In the genomic region with DNA sequence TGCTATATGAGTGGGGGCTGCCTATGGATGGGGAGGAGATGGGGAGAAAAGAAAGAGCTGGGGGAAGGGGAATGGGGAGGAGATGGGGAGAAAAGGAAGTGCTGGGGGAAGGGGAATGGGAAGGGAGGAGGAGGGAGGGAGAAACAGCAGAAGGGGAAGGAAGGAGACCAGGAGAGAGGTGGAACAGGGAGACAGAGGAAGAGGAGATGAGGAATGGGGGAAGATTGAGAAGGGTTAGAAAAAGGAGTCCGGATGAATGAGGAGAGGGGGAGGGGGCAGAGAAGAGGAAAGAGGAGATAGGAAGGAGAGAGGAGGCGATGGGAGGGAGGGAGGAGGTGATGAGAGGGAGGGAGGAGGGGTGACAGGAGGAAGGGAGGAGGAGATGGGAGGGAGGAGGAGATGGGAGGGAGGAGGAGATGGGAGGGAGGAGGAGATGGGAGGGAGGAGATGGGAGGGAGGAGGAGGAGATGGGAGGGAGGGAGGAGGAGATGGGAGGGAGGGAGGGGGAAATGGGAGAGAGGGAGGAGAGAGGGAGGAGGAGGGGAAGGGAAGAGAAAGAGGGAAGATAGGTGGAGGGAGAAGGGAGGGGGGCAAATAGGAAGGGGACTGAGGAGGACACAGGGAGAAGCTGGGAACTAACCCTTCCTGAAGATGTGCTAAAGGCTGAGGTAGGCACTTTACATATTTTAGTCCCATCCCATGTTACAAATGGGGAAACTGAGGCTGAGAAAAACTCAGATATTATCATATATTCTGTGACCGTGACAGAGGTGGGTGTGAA, we compare ENCODE assay signal across 1 cellular context.
TF ChIP-seq lines count a peak whose summit lies in the region.

No MANE protein-coding gene starts in this region.

TF ChIP-seq in GM23338, 12 proteins besides CTCF, POLR2A, EP300 and RAD21 (continued from another document):
- TF ChIP-seq ZNF462 (CRISPR knock-in tag; IDR thresholded peaks at IDR 0.05) (no peak), ZNF331 (CRISPR knock-in tag; IDR thresholded peaks at IDR 0.05; ENCODE audit: low read depth) (no peak), CREB1 (CRISPR knock-in tag; IDR thresholded peaks at IDR 0.05; ENCODE audit: low read depth) (no peak)
TF ChIP-seq in GM23338: peak in this region for 0.
